ENCODE assay signal across 22 cellular contexts in genomic region chr5:135608761-135609443, GRCh38. TPM values are rescaled to one million over a fixed set of nuclear protein-coding genes. Genes with fewer than 3 reads are reported as not detected.
"Had no signal": no experiment of that assay in that cellular context is flagged by ENCODE, and none has a peak within 500 bp of the region (broad histone marks: within the 10 kb centered on the region; RNA-seq: fewer than 3 reads in every experiment).

No MANE protein-coding gene starts in this region.

- H3K4me3 Mint-ChIP-seq: activated CD4-positive, alpha-beta T cell treated with anti-CD3 and anti-CD28 coated beads for 36 hours; activated T-cell treated with anti-CD3 and anti-CD28 coated beads, Interleukin-2, amount 50 U/mL, for 4 hours; central memory CD8-positive, alpha-beta T cell; naive B cell; stimulated activated memory B cell treated with anti-CD40 and anti-IgM and Interleukin-4, amounts not matched to agents 10 μg/mL and 1 μg/mL and 100 μg/mL, for 72 hours had no signal

- H3K4me1 ChIP-seq: testis, upper lobe of right lung had no signal

- H3K27me3 ChIP-seq: brain microvascular endothelial cell, sigmoid colon, testis had no signal

- H3K36me3 ChIP-seq: brain microvascular endothelial cell, sigmoid colon, upper lobe of right lung had no signal

- H3K27ac ChIP-seq: brain microvascular endothelial cell, sigmoid colon, SK-N-MC, testis, upper lobe of right lung had no signal

- H3K27ac Mint-ChIP-seq: activated CD4-positive, alpha-beta T cell treated with anti-CD3 and anti-CD28 coated beads for 36 hours; naive B cell; stimulated activated memory B cell treated with anti-CD40 and anti-IgM and Interleukin-4, amounts not matched to agents 10 μg/mL and 1 μg/mL and 100 μg/mL, for 72 hours had no signal

- ATAC-seq: activated CD4-positive, alpha-beta T cell treated with anti-CD3 and anti-CD28 coated beads for 36 hours; activated T-cell treated with anti-CD3 and anti-CD28 coated beads, Interleukin-2, amount 50 U/mL, for 4 hours; mucosa of descending colon; stimulated activated memory B cell treated with anti-CD40 and anti-IgM and Interleukin-4, amounts not matched to agents 10 μg/mL and 1 μg/mL and 100 μg/mL, for 72 hours; upper lobe of right lung had no signal

- H3K4me3 ChIP-seq: mucosa of descending colon, sigmoid colon, SK-N-MC, testis, upper lobe of right lung had no signal

- H3K9me3 ChIP-seq: mucosa of descending colon, sigmoid colon, testis, upper lobe of right lung had no signal

- H3K9me3 Mint-ChIP-seq: activated T-cell treated with anti-CD3 and anti-CD28 coated beads, Interleukin-2, amount 50 U/mL, for 4 hours; central memory CD8-positive, alpha-beta T cell; stimulated activated memory B cell treated with anti-CD40 and anti-IgM and Interleukin-4, amounts not matched to agents 10 μg/mL and 1 μg/mL and 100 μg/mL, for 72 hours had no signal

- H3K4me1 Mint-ChIP-seq: activated CD4-positive, alpha-beta T cell treated with anti-CD3 and anti-CD28 coated beads for 36 hours; central memory CD8-positive, alpha-beta T cell; naive B cell; stimulated activated memory B cell treated with anti-CD40 and anti-IgM and Interleukin-4, amounts not matched to agents 10 μg/mL and 1 μg/mL and 100 μg/mL, for 72 hours had no signal

- DNase-seq: activated CD4-positive, alpha-beta T cell treated with anti-CD3 and anti-CD28 coated beads for 36 hours; activated CD4-positive, alpha-beta T cell treated with anti-CD3 and anti-CD28 coated beads, Interleukin-2, amount 50 U/mL, for 48 hours; activated naive CD4-positive, alpha-beta T cell treated with anti-CD3 and anti-CD28 coated beads, Interleukin-2, amount 50 U/mL, for 16 hours; activated T-cell treated with anti-CD3 and anti-CD28 coated beads, Interleukin-2, amount 50 U/mL, for 4 hours; aorta; brain microvascular endothelial cell; cortex of kidney; foreskin fibroblast; glutamatergic neuron; hypothalamus; mesenchymal stem cell; mucosa of descending colon; naive B cell; sigmoid colon; stimulated activated CD4-positive, alpha-beta T cell treated with anti-CD3 and anti-CD28 coated beads, Interleukin-4, amount 100 ng/mL, for 4 hours; testis; upper lobe of right lung had no signal

- H3K36me3 Mint-ChIP-seq: naive B cell; stimulated activated memory B cell treated with anti-CD40 and anti-IgM and Interleukin-4, amounts not matched to agents 10 μg/mL and 1 μg/mL and 100 μg/mL, for 72 hours had no signal

RNA-seq across cellular contexts. Expression of gene CXCL14, which starts 30.1 kb away (rescaled TPM):
- total RNA-seq: activated CD4-positive, alpha-beta T cell treated with anti-CD3 and anti-CD28 coated beads for 36 hours; activated T-cell treated with anti-CD3 and anti-CD28 coated beads, Interleukin-2, amount 50 U/mL, for 4 hours; kidney epithelial cell; T-helper 2 cell treated with Interferon-gamma antibody and Interleukin-4, amounts not matched to agents 100 ng/mL and 5 ng/mL, for 36 hours had no signal
